ENCODE assay signal across 17 cellular contexts in the genomic region with DNA sequence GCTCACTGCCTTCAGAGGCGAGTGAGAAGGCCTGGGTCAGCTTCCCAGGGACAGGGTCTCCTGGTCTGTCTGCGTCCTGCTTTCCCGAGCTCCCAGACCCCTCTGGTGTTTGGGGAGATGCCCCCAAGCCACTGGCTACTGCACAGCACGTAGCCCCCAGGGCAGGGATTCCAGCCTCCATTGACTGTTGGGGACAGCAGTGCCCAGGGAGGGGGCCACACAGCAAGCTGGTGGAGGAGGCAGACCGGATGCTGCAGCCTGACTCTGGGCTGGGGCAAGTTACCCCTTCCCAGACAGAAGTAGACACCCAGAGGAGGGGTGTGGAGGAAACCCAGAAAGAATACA. TPM values are rescaled to one million over a fixed set of nuclear protein-coding genes. Genes with fewer than 3 reads are reported as not detected.
DNase-seq lines count a peak whose midpoint lies in the region; ATAC-seq and TF ChIP-seq lines count a peak whose summit lies in the region.
"Had no signal": no experiment of that assay in that cellular context is flagged by ENCODE, and none has a peak within 500 bp of the region (broad histone marks: within the 10 kb centered on the region; RNA-seq: fewer than 3 reads in every experiment).

No MANE protein-coding gene starts in this region.

- POLR2A ChIA-PET in IMR-90 (lab: Charles Lee; ENCODE audit: unreplicated experiment): no interaction called here

- no peak overlapping the region for H3K4ac ChIP-seq in IMR-90 (ENCODE audit: low read depth, low read length)
- H3K4ac ChIP-seq in mesenchymal stem cell (ENCODE audit: low read depth in 1 of 2, low read length in 2 of 2): no peak overlapping the region

- no peak overlapping the region for H3K18ac ChIP-seq in IMR-90 (ENCODE audit: low read depth, low read length)
- peak overlapping the region in 1 of 2 experiments; percentile 96 for H3K18ac ChIP-seq in mesenchymal stem cell (ENCODE audit: low read depth in 1 of 2, low read length in 2 of 2)

- no peak for TF ChIP-seq RAD21 in IMR-90 (IDR thresholded peaks at IDR 0.05; ENCODE audit: low read length)

- no peaks in the 10 kb centered on the region for H3K4me1 Mint-ChIP-seq in activated T-helper 17 cell treated with anti-CD3 and anti-CD28 coated beads, Interleukin-2, amount 50 U/mL, for 72 hours
- H3K4me1 Mint-ChIP-seq: activated naive CD8-positive, alpha-beta T cell treated with anti-CD3 and anti-CD28 coated beads, Interleukin-2, amount 10 ng/mL, durations not matched to agents 7 days and 5 days had no signal

- H3K23ac ChIP-seq in IMR-90 (ENCODE audit: low read depth, low read length): no peak overlapping the region
- no peak overlapping the region for H3K23ac ChIP-seq in mesenchymal stem cell (ENCODE audit: low read length in 2 of 2)

- peak overlapping the region; percentile 55 for H3K4me3 Mint-ChIP-seq in activated T-helper 17 cell treated with anti-CD3 and anti-CD28 coated beads, Interleukin-2, amount 50 U/mL, for 72 hours

- no peak overlapping the region for H2BK5ac ChIP-seq in IMR-90 (ENCODE audit: low read depth, low read length, poor library complexity, severe bottlenecking)
- no peak overlapping the region for H2BK5ac ChIP-seq in mesenchymal stem cell (ENCODE audit: low read depth, low read length, poor library complexity, severe bottlenecking)

- no peaks in the 10 kb centered on the region for H3K9me3 ChIP-seq in IMR-90 (ENCODE audit: control insufficient read depth, insufficient read depth, low read length)
- H3K9me3 ChIP-seq in mesenchymal stem cell (ENCODE audit: control insufficient read depth, low read length): no peaks in the 10 kb centered on the region
- no peaks in the 10 kb centered on the region for H3K9me3 ChIP-seq in subcutaneous abdominal adipose tissue (ENCODE audit: control insufficient read depth in 5 of 5, low read length in 5 of 5)
- no peaks in the 10 kb centered on the region for H3K9me3 ChIP-seq in esophagus squamous epithelium
- H3K9me3 ChIP-seq: tibial nerve had no signal

- dilution Hi-C loops in IMR-90 (cut with HindIII; ENCODE audit: low sequenced_read_pairs, unreplicated experiment): no loop called here

- no peaks in the 10 kb centered on the region for H3K27me3 Mint-ChIP-seq in activated T-helper 17 cell treated with anti-CD3 and anti-CD28 coated beads, Interleukin-2, amount 50 U/mL, for 72 hours

- no peak overlapping the region for H2AK9ac ChIP-seq in IMR-90 (replicated peaks; ENCODE audit: low read depth, low read length, poor library complexity)

- H3K4me2 ChIP-seq in IMR-90 (ENCODE audit: low read depth, low read length) (no peak overlapping the region), mesenchymal stem cell (ENCODE audit: low read length, poor library complexity, severe bottlenecking) (no peak overlapping the region)

- no TSS peak for BruUV-seq in IMR-90 (replicated peaks; lab: Mats Ljungman, UMichigan)

- H2BK15ac ChIP-seq in IMR-90 (ENCODE audit: low read depth, low read length): no peak overlapping the region
- peak overlapping the region; percentile 1 for H2BK15ac ChIP-seq in mesenchymal stem cell (ENCODE audit: low read depth, poor library complexity, severe bottlenecking)

- WGBS in IMR-90 (ENCODE audit: extremely low coverage in 2 of 2, insufficient read length in 1 of 2), 2 experiments: 38% methylated on average over 2 of the region's 5 CpGs; no CpG with 5 or more reads in 1 of the 2 experiments
- WGBS in mesenchymal stem cell: 75% methylated on average over 5 of the region's 5 CpGs
- 83% methylated on average over 1 of the region's 5 CpGs; no CpG with 5 or more reads in 1 of the 2 donors for WGBS in esophagus squamous epithelium, 2 donors

- in situ Hi-C loops in IMR-90 (cut with MboI; ENCODE audit: low sequenced_read_pairs): loop anchor here (10.0 kb wide), 1 partner anchor 204 kb away; the partner anchor contains the start of gene ADAMTSL2

- H2AFZ ChIP-seq in IMR-90 (replicated peaks; ENCODE audit: low read length, poor library complexity) (peak overlapping the region; percentile 91), mesenchymal stem cell (ENCODE audit: low read depth, low read length) (no peak overlapping the region)

- CTCF ChIA-PET in IMR-90 (lab: Yijun Ruan, JAX): no interaction called here

- H4K5ac ChIP-seq in IMR-90 (ENCODE audit: low read depth, low read length): no peak overlapping the region

- no peak for ATAC-seq in IMR-90 (ENCODE audit: low read depth)
- no peak for ATAC-seq in activated T-helper 17 cell treated with anti-CD3 and anti-CD28 coated beads, Interleukin-2, amount 50 U/mL, for 72 hours (replicated peaks)

- no peaks in the 10 kb centered on the region for H4K20me1 ChIP-seq in IMR-90 (ENCODE audit: insufficient read depth, low read length)

- no peak overlapping the region for H3K27ac Mint-ChIP-seq in activated T-helper 17 cell treated with anti-CD3 and anti-CD28 coated beads, Interleukin-2, amount 50 U/mL, for 72 hours
- H3K27ac Mint-ChIP-seq: activated naive CD8-positive, alpha-beta T cell treated with anti-CD3 and anti-CD28 coated beads, Interleukin-2, amount 10 ng/mL, durations not matched to agents 7 days and 5 days; stimulated activated memory B cell treated with anti-CD40 and anti-IgM and Interleukin-4, amounts not matched to agents 10 μg/mL and 1 μg/mL and 100 μg/mL, for 72 hours had no signal

- no peak overlapping the region for H4K91ac ChIP-seq in IMR-90 (ENCODE audit: insufficient read depth, low read depth, low read length)
- H4K91ac ChIP-seq in mesenchymal stem cell (ENCODE audit: low read length): no peak overlapping the region

- peaks cover 4% of the 10 kb centered on the region; the same call in 1 of the 2 replicates for H3K27me3 ChIP-seq in IMR-90 (ENCODE audit: control insufficient read depth, insufficient read depth, low read length)
- H3K27me3 ChIP-seq in mesenchymal stem cell (ENCODE audit: control insufficient read depth in 1 of 2, insufficient read depth in 1 of 2, low read length in 2 of 2): peaks cover 17 to 50% of the 10 kb centered on the region in 2 experiments
- H3K27me3 ChIP-seq in subcutaneous abdominal adipose tissue (ENCODE audit: control insufficient read depth in 5 of 5, insufficient read depth in 4 of 5, low read length in 5 of 5): peaks cover 3 to 10% (median 6%) of the 10 kb centered on the region in 5 donors
- peaks cover 0 to 28% (median 0%) of the 10 kb centered on the region in 4 donors for H3K27me3 ChIP-seq in esophagus squamous epithelium
- H3K27me3 ChIP-seq: tibial nerve had no signal

- H3K9me3 Mint-ChIP-seq in activated T-helper 17 cell treated with anti-CD3 and anti-CD28 coated beads, Interleukin-2, amount 50 U/mL, for 72 hours: no peaks in the 10 kb centered on the region
- H3K9me3 Mint-ChIP-seq: activated naive CD8-positive, alpha-beta T cell treated with anti-CD3 and anti-CD28 coated beads, Interleukin-2, amount 10 ng/mL, durations not matched to agents 7 days and 5 days; brain; dendritic cell treated with granulocyte-macrophage colony-stimulating factor and Interleukin-4, amounts not matched to agents 40 ng/mL and 50 ng/mL, for 4 days; stimulated activated memory B cell treated with anti-CD40 and anti-IgM and Interleukin-4, amounts not matched to agents 10 μg/mL and 1 μg/mL and 100 μg/mL, for 72 hours had no signal

- no peak overlapping the region for H3K9ac ChIP-seq in IMR-90 (ENCODE audit: low read depth, low read length)
- no peak overlapping the region for H3K9ac ChIP-seq in mesenchymal stem cell (ENCODE audit: low read length)
- peak overlapping the region in 1 of 5 donors; percentile 36 for H3K9ac ChIP-seq in subcutaneous abdominal adipose tissue (ENCODE audit: low read length in 5 of 5)

- H4K8ac ChIP-seq in IMR-90 (ENCODE audit: low read depth in 2 of 2, low read length in 2 of 2): no peak overlapping the region
- peak overlapping the region; percentile 41 for H4K8ac ChIP-seq in mesenchymal stem cell (ENCODE audit: low read length)

- peaks cover 4% of the 10 kb centered on the region; the same call in 1 of the 2 replicates for H3K9me1 ChIP-seq in IMR-90 (ENCODE audit: insufficient read depth, low read length)

- H2AK5ac ChIP-seq in IMR-90 (ENCODE audit: low read depth, low read length) (no peak overlapping the region), mesenchymal stem cell (ENCODE audit: low read length, severe bottlenecking) (no peak overlapping the region)

- DNase-seq in IMR-90 (no peak), mesenchymal stem cell (no peak), esophagus squamous epithelium (lab: John Stamatoyannopoulos, UW) (no peak), NK-92 (lab: John Stamatoyannopoulos, UW; ENCODE audit: unreplicated experiment) (no peak)
- DNase-seq in activated CD4-positive, alpha-beta T cell treated with anti-CD3 and anti-CD28 coated beads, Interleukin-2, amount 50 U/mL, for 1 hour: no peak
- DNase-seq: NCI-H1436 treated with DMSO at 0.1 percent for 48 hours, NCI-H2171 treated with DMSO at 0.1 percent for 48 hours, NCI-H748 treated with DMSO at 0.1 percent for 48 hours, T-helper 9 cell had no signal

- no peak overlapping the region for H3K27ac ChIP-seq in IMR-90 (ENCODE audit: insufficient read depth, low read length)
- no peak overlapping the region for H3K27ac ChIP-seq in mesenchymal stem cell (ENCODE audit: low read length, poor library complexity, severe bottlenecking)
- no peak overlapping the region for H3K27ac ChIP-seq in subcutaneous abdominal adipose tissue (ENCODE audit: low read depth, low read length)
- H3K27ac ChIP-seq in esophagus squamous epithelium: no peak overlapping the region
- H3K27ac ChIP-seq: epithelial cell of prostate had no signal

- H2BK12ac ChIP-seq in mesenchymal stem cell (ENCODE audit: low read length in 2 of 2): peak overlapping the region in 1 of 2 experiments; percentile 45

- H3K4me3 ChIP-seq in IMR-90 (ENCODE audit: insufficient read depth, low read depth, low read length) (no peak overlapping the region), mesenchymal stem cell (ENCODE audit: insufficient read depth in 1 of 2, low read depth in 1 of 2, low read length in 2 of 2) (no peak overlapping the region), subcutaneous abdominal adipose tissue (ENCODE audit: low read depth in 1 of 5, low read length in 5 of 5) (peak overlapping the region in 3 of 5 donors; percentile 57 to 64 (median 64)), esophagus squamous epithelium (peak overlapping the region in 2 of 4 donors; percentile 38 to 63)

- H3K36me3 ChIP-seq in IMR-90 (ENCODE audit: control insufficient read depth, insufficient read depth, low read length) (no peaks in the 10 kb centered on the region), mesenchymal stem cell (ENCODE audit: control insufficient read depth in 1 of 2, insufficient read depth in 2 of 2, low read depth in 1 of 2, low read length in 2 of 2) (no peaks in the 10 kb centered on the region), subcutaneous abdominal adipose tissue (ENCODE audit: control insufficient read depth in 5 of 5, insufficient read depth in 5 of 5, low read length in 5 of 5) (no peaks in the 10 kb centered on the region), esophagus squamous epithelium (no peaks in the 10 kb centered on the region)
- H3K36me3 ChIP-seq: tibial nerve had no signal

- no peaks in the 10 kb centered on the region for H3K79me1 ChIP-seq in IMR-90 (ENCODE audit: low read depth in 1 of 2, low read length in 2 of 2)
- H3K79me1 ChIP-seq in mesenchymal stem cell (replicated peaks; ENCODE audit: low read length, poor library complexity, severe bottlenecking): no peaks in the 10 kb centered on the region

- peaks cover 5% of the 10 kb centered on the region; the same call in 1 of the 2 replicates for H3K4me1 ChIP-seq in IMR-90 (ENCODE audit: control insufficient read depth, insufficient read depth, low read length)
- peaks cover 15% of the 10 kb centered on the region for H3K4me1 ChIP-seq in mesenchymal stem cell (ENCODE audit: control insufficient read depth, insufficient read depth, low read depth, low read length)
- H3K4me1 ChIP-seq in subcutaneous abdominal adipose tissue (ENCODE audit: control insufficient read depth in 5 of 5, insufficient read depth in 5 of 5, low read length in 5 of 5): peaks cover 4 to 17% (median 14%) of the 10 kb centered on the region in 5 donors
- H3K4me1 ChIP-seq in esophagus squamous epithelium: peaks cover 7 to 16% (median 9%) of the 10 kb centered on the region in 3 donors

- TF ChIP-seq POLR2A in IMR-90 (IDR thresholded peaks at IDR 0.05; ENCODE audit: low read depth, low read length) (no peak), esophagus squamous epithelium (IDR thresholded peaks at IDR 0.05) (no peak)

- no peaks in the 10 kb centered on the region for H3K36me3 Mint-ChIP-seq in activated T-helper 17 cell treated with anti-CD3 and anti-CD28 coated beads, Interleukin-2, amount 50 U/mL, for 72 hours (ENCODE audit: low read depth)
- H3K36me3 Mint-ChIP-seq: activated naive CD8-positive, alpha-beta T cell treated with anti-CD3 and anti-CD28 coated beads, Interleukin-2, amount 10 ng/mL, durations not matched to agents 7 days and 5 days; brain; stimulated activated memory B cell treated with anti-CD40 and anti-IgM and Interleukin-4, amounts not matched to agents 10 μg/mL and 1 μg/mL and 100 μg/mL, for 72 hours had no signal

- no peak for TF ChIP-seq CTCF in IMR-90 (conservative IDR thresholded peaks at IDR 0.05; ENCODE audit: low read depth, low read length)
- TF ChIP-seq CTCF in esophagus squamous epithelium (IDR thresholded peaks at IDR 0.05): no peak

- H2BK120ac ChIP-seq in IMR-90 (ENCODE audit: low read depth, low read length) (no peak overlapping the region), mesenchymal stem cell (ENCODE audit: low read depth, low read length) (peak overlapping the region; percentile 1)

- H3K14ac ChIP-seq in IMR-90 (replicated peaks; ENCODE audit: low read depth, low read length): no peak overlapping the region
- peak overlapping the region in 1 of 2 experiments; percentile 26 for H3K14ac ChIP-seq in mesenchymal stem cell (ENCODE audit: low read length in 2 of 2)

- H2BK20ac ChIP-seq in IMR-90 (ENCODE audit: low read depth, low read length): no peak overlapping the region

- intact Hi-C loops in IMR-90 (cut with micrococcal nuclease): no loop called here
- intact Hi-C loops in esophagus squamous epithelium (cut with DNase I): loop anchor here (10.0 kb wide), 1 partner anchor 204 kb away; the partner anchor contains the start of gene ADAMTSL2

- H3K56ac ChIP-seq in IMR-90 (ENCODE audit: extremely low read depth, insufficient read depth, low read length): no peak overlapping the region

RNA-seq across cellular contexts. Expression of gene SARDH, which starts 0.6 kb away (rescaled TPM):
- 4.7 and 5.0 TPM in 2 replicates for total RNA-seq in IMR-90 (2012; rRNA removed)
- polyA plus RNA-seq in IMR-90 (2012; rRNA removed): 7.5 and 8.5 TPM in 2 replicates
- 5.0 and 8.3 TPM in 2 replicates for polyA plus RNA-seq in IMR-90 (2012; cell fraction: cytosol; rRNA removed)
- polyA plus RNA-seq in IMR-90 (2012; cell fraction: nucleus; rRNA removed; ENCODE audit: low replicate concordance): 9.2 and 23.8 TPM in 2 replicates
- total RNA-seq in activated T-helper 17 cell treated with anti-CD3 and anti-CD28 coated beads, Interleukin-2, amount 50 U/mL, for 72 hours: 1 to 10 TPM; 2.7 to 2.8 TPM
- 6.4 TPM for polyA plus RNA-seq in mesenchymal stem cell (2013, experiment 1 of 2)
- 6.1 TPM for polyA plus RNA-seq in mesenchymal stem cell (2013, experiment 2 of 2)
- total RNA-seq in esophagus squamous epithelium: under 1 TPM in 2 of 4 donors, not detected in 2; 0.26 to 0.57 TPM

Comparison
In these comparisons a context has a peak if more than half of its experiments do, and no peak if none do; other contexts are left out.
1. H3K4me3 ChIP-seq: peak in subcutaneous abdominal adipose tissue (3 of 5); none in IMR-90 (single experiment) and mesenchymal stem cell (0 of 2).